Comparison of ENCODE assay signal across 20 cellular contexts in genomic region chr10:29146736-29147135, GRCh38.
A peak's percentile ranks its signal among the peaks of the same experiment; 100 is the strongest.
DNase-seq lines count a peak whose midpoint lies in the region; ATAC-seq, FAIRE-seq and TF ChIP-seq lines count a peak whose summit lies in the region.
"Had no signal": no experiment of that assay in that cellular context is flagged by ENCODE, and none has a peak within 500 bp of the region (broad histone marks: within the 10 kb centered on the region; RNA-seq: fewer than 3 reads in every experiment).

No MANE protein-coding gene starts in this region.

- intact Hi-C loops in Panc1 (cut with micrococcal nuclease; ENCODE audit: unreplicated experiment) = no loop called here

- no peak overlapping the region for H3K4me2 ChIP-seq in astrocyte (ENCODE audit: low read length)
- H3K4me2 ChIP-seq: A549 had no signal

- H3K27me3 ChIP-seq in Panc1 (ENCODE audit: control insufficient read depth, insufficient read depth, low read length) (no peaks in the 10 kb centered on the region), astrocyte (ENCODE audit: insufficient read depth, low read length) (no peaks in the 10 kb centered on the region)

- H3K4me1 Mint-ChIP-seq in astrocyte (ENCODE audit: low read depth, unreplicated experiment) (peaks cover 15% of the 10 kb centered on the region), mesothelial cell of epicardium (peaks cover 63% of the 10 kb centered on the region)
- H3K4me1 Mint-ChIP-seq in activated naive CD4-positive, alpha-beta T cell treated with anti-CD3 and anti-CD28 coated beads, Interleukin-2, amount 10 ng/mL, durations not matched to agents 7 days and 5 days = no peaks in the 10 kb centered on the region

- no peaks in the 10 kb centered on the region for H3K36me3 Mint-ChIP-seq in astrocyte (ENCODE audit: low read depth, unreplicated experiment)
- peaks cover 3% of the 10 kb centered on the region for H3K36me3 Mint-ChIP-seq in mesothelial cell of epicardium
- H3K36me3 Mint-ChIP-seq in activated naive CD4-positive, alpha-beta T cell treated with anti-CD3 and anti-CD28 coated beads, Interleukin-2, amount 10 ng/mL, durations not matched to agents 7 days and 5 days = no peaks in the 10 kb centered on the region

- no peaks in the 10 kb centered on the region for H3K79me2 ChIP-seq in astrocyte (ENCODE audit: insufficient read depth, low read length)

- H2AFZ ChIP-seq in astrocyte (ENCODE audit: low read depth, low read length) = no peak overlapping the region

- TF ChIP-seq CTCF in Panc1 (IDR thresholded peaks at IDR 0.05) = no peak
- TF ChIP-seq CTCF in astrocyte (IDR thresholded peaks at IDR 0.05; ENCODE audit: insufficient read depth, low read depth, low read length) = no peak
- TF ChIP-seq CTCF in mesothelial cell of epicardium (IDR thresholded peaks at IDR 0.05; ENCODE audit: unreplicated experiment) = no peak

- no peaks in the 10 kb centered on the region for H4K20me1 ChIP-seq in astrocyte (ENCODE audit: insufficient read depth, low read length)

- H3K9me3 Mint-ChIP-seq in astrocyte (ENCODE audit: unreplicated experiment) (no peaks in the 10 kb centered on the region), mesothelial cell of epicardium (no peaks in the 10 kb centered on the region)
- no peaks in the 10 kb centered on the region for H3K9me3 Mint-ChIP-seq in activated naive CD4-positive, alpha-beta T cell treated with anti-CD3 and anti-CD28 coated beads, Interleukin-2, amount 10 ng/mL, durations not matched to agents 7 days and 5 days
- H3K9me3 Mint-ChIP-seq: CD4-positive, alpha-beta T cell had no signal

- in situ Hi-C loops in Panc1 (cut with HindIII; ENCODE audit: low pct_unique_long_range_greater_than_20kb, low sequenced_read_pairs) = no loop called here

- no peak overlapping the region for H3K9ac ChIP-seq in astrocyte (ENCODE audit: low read length)

- H3K4me3 Mint-ChIP-seq in astrocyte (ENCODE audit: unreplicated experiment) (no peak overlapping the region), mesothelial cell of epicardium (no peak overlapping the region)
- H3K4me3 Mint-ChIP-seq in activated naive CD4-positive, alpha-beta T cell treated with anti-CD3 and anti-CD28 coated beads, Interleukin-2, amount 10 ng/mL, durations not matched to agents 7 days and 5 days = no peak overlapping the region
- H3K4me3 Mint-ChIP-seq: CD4-positive, alpha-beta T cell; H9 had no signal

- no peak overlapping the region for H3K4me3 ChIP-seq in Panc1 (ENCODE audit: low read depth in 2 of 2, low read length in 2 of 2)
- no peak overlapping the region for H3K4me3 ChIP-seq in astrocyte (ENCODE audit: insufficient read depth, low read depth, low read length)
- H3K4me3 ChIP-seq: A549 had no signal

- no peaks in the 10 kb centered on the region for H3K36me3 ChIP-seq in Panc1 (ENCODE audit: control insufficient read depth, insufficient read depth, low read length)
- no peaks in the 10 kb centered on the region for H3K36me3 ChIP-seq in astrocyte (ENCODE audit: insufficient read depth, low read length)

- CTCF ChIA-PET in Panc1 (lab: Charles Lee) = no interaction called here
- CTCF ChIA-PET in activated naive CD4-positive, alpha-beta T cell treated with anti-CD3 and anti-CD28 coated beads, Interleukin-2, amount 10 ng/mL, durations not matched to agents 7 days and 5 days (lab: Charles Lee) = no interaction called here

- FAIRE-seq in astrocyte (lab: Jason Lieb, UNC) = no peak
- FAIRE-seq: D721Med, HTR-8/SVneo had no signal

- no peak for ATAC-seq in Panc1
- ATAC-seq: A549 had no signal

- H3K27ac ChIP-seq in Panc1 (ENCODE audit: low read length) = peak overlapping the region; percentile 57; the same call in 1 of the 2 replicates
- H3K27ac ChIP-seq in astrocyte (ENCODE audit: low read depth, low read length) = no peak overlapping the region
- H3K27ac ChIP-seq: 22Rv1, A549, C4-2B had no signal

- H3K4me1 ChIP-seq in Panc1 (ENCODE audit: control insufficient read depth, insufficient read depth, low read length) (peaks cover 32% of the 10 kb centered on the region), astrocyte (ENCODE audit: insufficient read depth, low read length) (peaks cover 11% of the 10 kb centered on the region)

- DNase-seq in EH (ENCODE audit: low read depth) (peak; percentile 40), Panc1 (ENCODE audit: low read depth, low spot score) (no peak), astrocyte (ENCODE audit: low read depth) (no peak), mesothelial cell of epicardium (ENCODE audit: low spot score in 2 of 2, unreplicated experiment in 2 of 2) (no peak), NCI-H1092 (lab: John Stamatoyannopoulos, UW) (no peak)
- no peak for DNase-seq in activated naive CD4-positive, alpha-beta T cell treated with anti-CD3 and anti-CD28 coated beads, Interleukin-2, amount 10 ng/mL, durations not matched to agents 7 days and 5 days
- DNase-seq in stimulated activated CD4-positive, alpha-beta T cell treated with anti-CD3 and anti-CD28 coated beads, Interleukin-1b, Interleukin-23, amount 100 ng/mL, for 48 hours = no peak
- DNase-seq in central memory CD4-positive, alpha-beta T cell = no peak
- DNase-seq: AML-193; Caco-2; CD4-positive, alpha-beta T cell; GF-D8; GOT3; H9; IMR-90 had no signal

- H3K9me3 ChIP-seq in Panc1 (ENCODE audit: control insufficient read depth, insufficient read depth, low read depth, low read length) (no peaks in the 10 kb centered on the region), astrocyte (ENCODE audit: insufficient read depth, low read depth, low read length) (no peaks in the 10 kb centered on the region)
- H3K9me3 ChIP-seq: A549, Caco-2 had no signal

- no TSS peak for BruUV-seq in Panc1 (replicated peaks; lab: Mats Ljungman, UMichigan)

- no peaks in the 10 kb centered on the region for H3K27me3 Mint-ChIP-seq in astrocyte (ENCODE audit: low read depth, unreplicated experiment)
- no peaks in the 10 kb centered on the region for H3K27me3 Mint-ChIP-seq in mesothelial cell of epicardium (ENCODE audit: low read depth)
- peaks cover 17% of the 10 kb centered on the region for H3K27me3 Mint-ChIP-seq in activated naive CD4-positive, alpha-beta T cell treated with anti-CD3 and anti-CD28 coated beads, Interleukin-2, amount 10 ng/mL, durations not matched to agents 7 days and 5 days

- POLR2A ChIA-PET in Panc1 (lab: Charles Lee) = no interaction called here

- H3K27ac Mint-ChIP-seq in astrocyte (ENCODE audit: unreplicated experiment) (peak overlapping the region; percentile 4), mesothelial cell of epicardium (peak overlapping the region; percentile 80)
- H3K27ac Mint-ChIP-seq in activated naive CD4-positive, alpha-beta T cell treated with anti-CD3 and anti-CD28 coated beads, Interleukin-2, amount 10 ng/mL, durations not matched to agents 7 days and 5 days = no peak overlapping the region
- H3K27ac Mint-ChIP-seq: CD4-positive, alpha-beta T cell; H9 had no signal
